8 cellular contexts compared by ENCODE assay signal in the genomic region with DNA sequence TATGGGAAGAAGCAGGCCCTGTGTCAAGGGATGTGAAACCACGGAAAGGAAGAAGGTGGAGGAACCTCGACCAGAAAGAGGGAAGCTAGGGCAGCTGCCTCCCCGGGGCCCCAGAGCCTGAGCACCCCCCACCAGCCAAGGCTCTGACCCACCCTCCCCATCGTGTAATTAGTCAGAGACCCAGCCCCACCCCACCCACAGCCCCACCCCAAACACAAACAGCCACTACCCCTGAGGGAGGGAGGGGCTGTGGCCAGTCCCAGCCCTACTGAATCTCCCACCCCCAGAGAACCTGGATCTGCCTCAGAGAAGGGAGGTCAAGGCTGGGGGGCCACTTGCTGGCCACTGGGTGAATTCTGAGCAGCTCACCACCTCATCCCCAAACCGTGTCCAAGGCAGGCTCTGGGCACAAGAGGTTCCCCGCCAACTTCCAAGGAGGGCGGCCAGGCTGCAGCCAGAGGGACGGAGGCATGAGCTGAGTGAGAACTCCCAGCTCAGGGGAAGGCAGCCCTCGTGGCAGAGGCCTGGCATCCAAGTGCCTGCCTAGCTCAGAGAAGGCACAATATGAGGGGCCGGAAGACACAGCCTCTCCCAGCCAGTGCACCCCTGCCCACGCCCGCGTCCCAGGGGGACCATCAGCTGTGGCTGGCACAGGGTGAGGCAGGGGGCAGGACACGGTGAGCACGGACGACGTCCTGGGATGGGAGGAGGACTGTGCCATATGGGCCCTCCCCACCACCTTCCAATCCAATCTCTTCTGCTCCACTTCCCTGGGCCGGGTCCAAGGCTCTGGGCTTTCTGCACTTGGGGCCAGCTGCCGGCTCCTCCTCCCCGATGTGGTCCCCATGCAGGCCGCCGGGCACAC. TPM values are rescaled to one million over a fixed set of nuclear protein-coding genes. Genes with fewer than 3 reads are reported as not detected.
A peak's percentile ranks its signal among the peaks of the same experiment; 100 is the strongest.
DNase-seq lines count a peak whose midpoint lies in the region; ATAC-seq and TF ChIP-seq lines count a peak whose summit lies in the region.

No MANE protein-coding gene starts in this region.

- H3K4me2 ChIP-seq in skeletal muscle satellite cell (ENCODE audit: low read length), result peak overlapping the region; percentile 97

- DNase-seq in SKM-1 treated with dmso at 0.1 percent for 144 hours (lab: John Stamatoyannopoulos, UW; ENCODE audit: unreplicated experiment) (peak; percentile 79), germinal center (ENCODE audit: low spot score) (peak; percentile 51), COLO829 (ENCODE audit: low spot score) (no peak), NCI-H2107 treated with DMSO at 0.1 percent for 48 hours (lab: John Stamatoyannopoulos, UW; ENCODE audit: unreplicated experiment) (no peak), glutamatergic neuron (no peak)

- H3K9me3 Mint-ChIP-seq in glutamatergic neuron (ENCODE audit: unreplicated experiment), result peaks cover 7% of the 10 kb centered on the region

- H3K36me3 ChIP-seq in skeletal muscle satellite cell (ENCODE audit: insufficient read depth, low read length), result peaks cover 16% of the 10 kb centered on the region

- H3K27ac Mint-ChIP-seq in glutamatergic neuron (ENCODE audit: unreplicated experiment), result no peak overlapping the region

- peaks cover 77% of the 10 kb centered on the region for H3K4me1 ChIP-seq in skeletal muscle satellite cell (ENCODE audit: control insufficient read depth, insufficient read depth, low read length)

- peaks cover 12% of the 10 kb centered on the region for H3K27me3 Mint-ChIP-seq in glutamatergic neuron (ENCODE audit: unreplicated experiment)

- no peaks in the 10 kb centered on the region for H3K27me3 ChIP-seq in skeletal muscle satellite cell (ENCODE audit: control insufficient read depth, insufficient read depth, low read length)

- no peak for ATAC-seq in HG02981 (IDR thresholded peaks at IDR 0.05; ENCODE audit: unreplicated experiment)

- peak overlapping the region; percentile 97 for H3K9ac ChIP-seq in skeletal muscle satellite cell (ENCODE audit: low read depth, low read length)

- no peaks in the 10 kb centered on the region for H3K36me3 Mint-ChIP-seq in glutamatergic neuron (ENCODE audit: unreplicated experiment)

- in situ Hi-C loops in GM18951 (cut with MboI; ENCODE audit: low sequenced_read_pairs, unreplicated experiment), result no loop called here

- no peak for TF ChIP-seq CTCF in glutamatergic neuron (IDR thresholded peaks at IDR 0.05; ENCODE audit: partially characterized antibody, unreplicated experiment)

- no peaks in the 10 kb centered on the region for H3K9me3 ChIP-seq in skeletal muscle satellite cell (replicated peaks; ENCODE audit: low read length)

- peaks cover 8% of the 10 kb centered on the region for H3K4me1 Mint-ChIP-seq in glutamatergic neuron (ENCODE audit: low read depth, unreplicated experiment)

- H3K4me3 Mint-ChIP-seq in glutamatergic neuron (ENCODE audit: unreplicated experiment), result no peak overlapping the region

- peak; percentile 15 for TF ChIP-seq POLR2A in GM18951 (IDR thresholded peaks at IDR 0.05; ENCODE audit: extremely low read depth, insufficient read depth, insufficient read length)

- H3K4me3 ChIP-seq in skeletal muscle satellite cell (ENCODE audit: low read length), result peak overlapping the region; percentile 84

RNA-seq across cellular contexts. Expression of a gene that starts 2.7 kb away (rescaled TPM):
- total RNA-seq in skeletal muscle satellite cell (2012; rRNA removed), result 70.6 and 76.0 TPM in 2 replicates
- 95.2 TPM for total RNA-seq in glutamatergic neuron (ENCODE audit: unreplicated experiment)

RNA-seq across cellular contexts. Expression of a gene that starts 22.1 kb away (rescaled TPM):
- total RNA-seq in skeletal muscle satellite cell (2012; rRNA removed), result 0.44 and 1.0 TPM in 2 replicates
- total RNA-seq in glutamatergic neuron (ENCODE audit: unreplicated experiment), result 32.1 TPM

RNA-seq across cellular contexts. Expression of a gene that starts 34.6 kb away (rescaled TPM):
- total RNA-seq in skeletal muscle satellite cell (2012; rRNA removed), result 3.1 and 3.8 TPM in 2 replicates
- 131 TPM for total RNA-seq in glutamatergic neuron (ENCODE audit: unreplicated experiment)

RNA-seq across cellular contexts. Expression of a gene that starts 38.4 kb away (rescaled TPM):
- total RNA-seq in skeletal muscle satellite cell (2012; rRNA removed), result 48.1 and 50.7 TPM in 2 replicates
- total RNA-seq in glutamatergic neuron (ENCODE audit: unreplicated experiment), result 122 TPM

RNA-seq across cellular contexts. Expression of a gene that starts 43.3 kb away (rescaled TPM):
- 36.5 and 52.4 TPM in 2 replicates for total RNA-seq in skeletal muscle satellite cell (2012; rRNA removed)
- total RNA-seq in glutamatergic neuron (ENCODE audit: unreplicated experiment), result 88.5 TPM

Comparison
In these comparisons a context has a peak if more than half of its experiments do, and no peak if none do; other contexts are left out.
1. DNase-seq: peak in SKM-1 treated with dmso at 0.1 percent for 144 hours (single experiment) and germinal center (single experiment); none in COLO829 (single experiment), NCI-H2107 treated with DMSO at 0.1 percent for 48 hours (single experiment) and glutamatergic neuron (single experiment).